In genomic region chr10:120098242-120098930, GRCh38 we compare ENCODE assay signal across 1 cellular context.
TF ChIP-seq lines count a peak whose summit lies in the region.

No MANE protein-coding gene starts in this region.

TF ChIP-seq in SK-N-SH, 30 proteins besides CTCF, POLR2A, EP300 and RAD21 (continued from another document):
- TF ChIP-seq PBX3 (IDR thresholded peaks at IDR 0.05) (no peak), FOXJ3 (CRISPR knock-in tag; IDR thresholded peaks at IDR 0.05) (no peak), RFX5 (IDR thresholded peaks at IDR 0.05; ENCODE audit: low read length) (no peak), EZH2phosphoT487 (IDR thresholded peaks at IDR 0.05; ENCODE audit: borderline replicate concordance, low read depth) (no peak), YY1 (IDR thresholded peaks at IDR 0.05; ENCODE audit: low read depth) (no peak), JUND (IDR thresholded peaks at IDR 0.05) (0 out of 2 replicates have a peak, but pooled peaks have one; percentile 3), NFIC (IDR thresholded peaks at IDR 0.05; ENCODE audit: borderline replicate concordance) (peak; percentile 43; the same call in 1 of the 2 replicates), ELF1 (IDR thresholded peaks at IDR 0.05) (no peak), RCOR1 (IDR thresholded peaks at IDR 0.05; ENCODE audit: low read length) (no peak; the same call in 1 of the 2 replicates), USF1 (IDR thresholded peaks at IDR 0.05; ENCODE audit: borderline replicate concordance, low read depth) (no peak), FOSL2 (IDR thresholded peaks at IDR 0.05; ENCODE audit: borderline replicate concordance, low read depth) (peak; percentile 1; the same call in 1 of the 2 replicates), IRF3 (IDR thresholded peaks at IDR 0.05; ENCODE audit: low read depth, low read length) (no peak), MEF2A (IDR thresholded peaks at IDR 0.05; ENCODE audit: borderline replicate concordance, low read depth) (no peak; the same call in 1 of the 2 replicates), TCF12 (IDR thresholded peaks at IDR 0.05) (peak; percentile 48), CHD2 (IDR thresholded peaks at IDR 0.05; ENCODE audit: low read length, partially characterized antibody) (no peak), TAF1 (IDR thresholded peaks at IDR 0.05; ENCODE audit: borderline replicate concordance, low read depth, low read length) (no peak), TEAD4 (IDR thresholded peaks at IDR 0.05; ENCODE audit: borderline replicate concordance, insufficient read depth) (peak; percentile 45; the same call in 1 of the 2 replicates), SMC3 (IDR thresholded peaks at IDR 0.05; ENCODE audit: low read depth, low read length) (no peak), GATA2 (CRISPR knock-in tag; IDR thresholded peaks at IDR 0.05) (peak; percentile 54; the same call in 1 of the 2 replicates), FOXM1 (IDR thresholded peaks at IDR 0.05; ENCODE audit: low read depth) (no peak), POLR2AphosphoS5 (IDR thresholded peaks at IDR 0.05; ENCODE audit: low read depth, low read length) (no peak)
